ENCODE assay signal across 9 cellular contexts in genomic region chr11:13207270-13207664, GRCh38.
A peak's percentile ranks its signal among the peaks of the same experiment; 100 is the strongest.
DNase-seq lines count a peak whose midpoint lies in the region; ATAC-seq, FAIRE-seq and TF ChIP-seq lines count a peak whose summit lies in the region.
"Had no signal": no experiment of that assay in that cellular context is flagged by ENCODE, and none has a peak within 500 bp of the region (broad histone marks: within the 10 kb centered on the region; RNA-seq: fewer than 3 reads in every experiment).

No MANE protein-coding gene starts in this region.

- H3K79me2 ChIP-seq in hepatocyte = no peaks in the 10 kb centered on the region

- intact Hi-C loops in activated CD4-positive, alpha-beta T cell treated with anti-CD3 and anti-CD28 coated beads, Interleukin-2, amount 10 ng/mL, durations not matched to agents 24 days and 14 days (cut with micrococcal nuclease) = no loop called here
- intact Hi-C loops in pancreas (cut with DNase I) = no loop called here

- no peak overlapping the region for H3K4me3 ChIP-seq in hepatocyte
- peak overlapping the region in 1 of 4 donors; percentile 42 for H3K4me3 ChIP-seq in pancreas

- peaks cover 6% of the 10 kb centered on the region for H3K27me3 ChIP-seq in hepatocyte
- no peaks in the 10 kb centered on the region for H3K27me3 ChIP-seq in pancreas

- TF ChIP-seq CTCF in hepatocyte (IDR thresholded peaks at IDR 0.05; ENCODE audit: poor library complexity) (peak; percentile 29), pancreas (IDR thresholded peaks at IDR 0.05) (no peak)

- H3K36me3 ChIP-seq in hepatocyte (replicated peaks; ENCODE audit: insufficient read depth, low read depth) (no peaks in the 10 kb centered on the region), pancreas (no peaks in the 10 kb centered on the region)

- H3K9me3 Mint-ChIP-seq in activated CD4-positive, alpha-beta T cell treated with anti-CD3 and anti-CD28 coated beads, Interleukin-2, amount 10 ng/mL, durations not matched to agents 24 days and 14 days = no peaks in the 10 kb centered on the region
- H3K9me3 Mint-ChIP-seq in activated T-helper 17 cell treated with anti-CD3 and anti-CD28 coated beads, Interleukin-2, amount 50 U/mL, for 72 hours = no peaks in the 10 kb centered on the region
- no peaks in the 10 kb centered on the region for H3K9me3 Mint-ChIP-seq in stimulated activated naive B cell treated with anti-CD40 and anti-IgM and Interleukin-4, amounts not matched to agents 10 μg/mL and 1 μg/mL and 100 μg/mL, for 72 hours

- peak overlapping the region; percentile 83 for H3K27ac Mint-ChIP-seq in activated CD4-positive, alpha-beta T cell treated with anti-CD3 and anti-CD28 coated beads, Interleukin-2, amount 10 ng/mL, durations not matched to agents 24 days and 14 days
- peak overlapping the region; percentile 87 for H3K27ac Mint-ChIP-seq in activated T-helper 17 cell treated with anti-CD3 and anti-CD28 coated beads, Interleukin-2, amount 50 U/mL, for 72 hours
- H3K27ac Mint-ChIP-seq in stimulated activated naive B cell treated with anti-CD40 and anti-IgM and Interleukin-4, amounts not matched to agents 10 μg/mL and 1 μg/mL and 100 μg/mL, for 72 hours = no peak overlapping the region

- H3K36me3 Mint-ChIP-seq in activated CD4-positive, alpha-beta T cell treated with anti-CD3 and anti-CD28 coated beads, Interleukin-2, amount 10 ng/mL, durations not matched to agents 24 days and 14 days (ENCODE audit: low read depth) = no peaks in the 10 kb centered on the region
- no peaks in the 10 kb centered on the region for H3K36me3 Mint-ChIP-seq in activated T-helper 17 cell treated with anti-CD3 and anti-CD28 coated beads, Interleukin-2, amount 50 U/mL, for 72 hours (ENCODE audit: low read depth)
- no peaks in the 10 kb centered on the region for H3K36me3 Mint-ChIP-seq in stimulated activated naive B cell treated with anti-CD40 and anti-IgM and Interleukin-4, amounts not matched to agents 10 μg/mL and 1 μg/mL and 100 μg/mL, for 72 hours

- no peak for ATAC-seq in activated T-helper 17 cell treated with anti-CD3 and anti-CD28 coated beads, Interleukin-2, amount 50 U/mL, for 72 hours (replicated peaks)
- ATAC-seq in stimulated activated naive B cell treated with anti-CD40 and anti-IgM and Interleukin-4, amounts not matched to agents 10 μg/mL and 1 μg/mL and 100 μg/mL, for 72 hours (replicated peaks) = no peak
- ATAC-seq in pancreas = no peak
- ATAC-seq in HG03095 (IDR thresholded peaks at IDR 0.05; ENCODE audit: unreplicated experiment) = no peak

- H3K9me3 ChIP-seq in hepatocyte (ENCODE audit: low read depth) (no peaks in the 10 kb centered on the region), pancreas (no peaks in the 10 kb centered on the region)

- WGBS in hepatocyte (ENCODE audit: low lambda C conversion rate, missing lambda C conversion rate) = 56% methylated on average over 3 of the region's 3 CpGs
- WGBS in pancreas, 2 donors = 50 to 52% methylated on average over 3 of the region's 3 CpGs

- H3K4me1 Mint-ChIP-seq in activated CD4-positive, alpha-beta T cell treated with anti-CD3 and anti-CD28 coated beads, Interleukin-2, amount 10 ng/mL, durations not matched to agents 24 days and 14 days = peaks cover 38% of the 10 kb centered on the region
- peaks cover 32% of the 10 kb centered on the region for H3K4me1 Mint-ChIP-seq in activated T-helper 17 cell treated with anti-CD3 and anti-CD28 coated beads, Interleukin-2, amount 50 U/mL, for 72 hours
- peaks cover 16 to 26% of the 10 kb centered on the region in 2 donors for H3K4me1 Mint-ChIP-seq in stimulated activated naive B cell treated with anti-CD40 and anti-IgM and Interleukin-4, amounts not matched to agents 10 μg/mL and 1 μg/mL and 100 μg/mL, for 72 hours

- no peak for FAIRE-seq in pancreas (lab: Jason Lieb, UNC)

- peak overlapping the region; percentile 80 for H3K4me2 ChIP-seq in hepatocyte

- H3K27me3 Mint-ChIP-seq in activated CD4-positive, alpha-beta T cell treated with anti-CD3 and anti-CD28 coated beads, Interleukin-2, amount 10 ng/mL, durations not matched to agents 24 days and 14 days = peaks cover 4% of the 10 kb centered on the region
- no peaks in the 10 kb centered on the region for H3K27me3 Mint-ChIP-seq in activated T-helper 17 cell treated with anti-CD3 and anti-CD28 coated beads, Interleukin-2, amount 50 U/mL, for 72 hours
- peaks cover 11 to 13% of the 10 kb centered on the region in 2 donors for H3K27me3 Mint-ChIP-seq in stimulated activated naive B cell treated with anti-CD40 and anti-IgM and Interleukin-4, amounts not matched to agents 10 μg/mL and 1 μg/mL and 100 μg/mL, for 72 hours

- H3K4me1 ChIP-seq in hepatocyte (ENCODE audit: insufficient read depth) (peaks cover 6% of the 10 kb centered on the region), pancreas (peaks cover 0 to 10% (median 0%) of the 10 kb centered on the region in 3 donors)

- H3K27ac ChIP-seq in hepatocyte (no peak overlapping the region), pancreas (peak overlapping the region in 2 of 4 donors; percentile 78 to 82)
- H3K27ac ChIP-seq: C4-2B had no signal

- H3K4me3 Mint-ChIP-seq in activated CD4-positive, alpha-beta T cell treated with anti-CD3 and anti-CD28 coated beads, Interleukin-2, amount 10 ng/mL, durations not matched to agents 24 days and 14 days = peak overlapping the region; percentile 77
- H3K4me3 Mint-ChIP-seq in activated T-helper 17 cell treated with anti-CD3 and anti-CD28 coated beads, Interleukin-2, amount 50 U/mL, for 72 hours = peak overlapping the region; percentile 81
- peak overlapping the region; percentile 3 to 14 for H3K4me3 Mint-ChIP-seq in stimulated activated naive B cell treated with anti-CD40 and anti-IgM and Interleukin-4, amounts not matched to agents 10 μg/mL and 1 μg/mL and 100 μg/mL, for 72 hours

- H4K20me1 ChIP-seq in hepatocyte (ENCODE audit: insufficient read depth, poor library complexity, severe bottlenecking) = no peaks in the 10 kb centered on the region

- no peak overlapping the region for H2AFZ ChIP-seq in hepatocyte

- DNase-seq in activated CD4-positive, alpha-beta T cell treated with anti-CD3 and anti-CD28 coated beads, Interleukin-2, amount 10 ng/mL, durations not matched to agents 24 days and 14 days = no peak
- DNase-seq in activated CD4-positive, alpha-beta T cell treated with anti-CD3 and anti-CD28 coated beads, Interleukin-2, amount 50 U/mL, for 48 hours = no peak
- DNase-seq in hepatocyte (ENCODE audit: low spot score) (no peak), pancreas (no peak), UCSD-AML1 (lab: John Stamatoyannopoulos, UW; ENCODE audit: unreplicated experiment) (no peak)
- no peak for DNase-seq in stimulated activated naive B cell treated with anti-CD40 and anti-IgM and Interleukin-4, amounts not matched to agents 10 μg/mL and 1 μg/mL and 100 μg/mL, for 72 hours

- H3K9me2 ChIP-seq in hepatocyte (replicated peaks; ENCODE audit: insufficient read depth) = no peaks in the 10 kb centered on the region

Comparison
In these comparisons a context has a peak if more than half of its experiments do, and no peak if none do; other contexts are left out.
1. H3K4me3 Mint-ChIP-seq: peak in every context shown above with its lines; median percentile 81 in activated T-helper 17 cell treated with anti-CD3 and anti-CD28 coated beads, Interleukin-2, amount 50 U/mL, for 72 hours; 77 in activated CD4-positive, alpha-beta T cell treated with anti-CD3 and anti-CD28 coated beads, Interleukin-2, amount 10 ng/mL, durations not matched to agents 24 days and 14 days; 8 in stimulated activated naive B cell treated with anti-CD40 and anti-IgM and Interleukin-4, amounts not matched to agents 10 μg/mL and 1 μg/mL and 100 μg/mL, for 72 hours.